In genomic region chr17:41959336-41960095, GRCh38 we compare ENCODE assay signal across 8 cellular contexts. TPM values are rescaled to one million over a fixed set of nuclear protein-coding genes. Genes with fewer than 3 reads are reported as not detected.
DNase-seq lines count a peak whose midpoint lies in the region; ATAC-seq and TF ChIP-seq lines count a peak whose summit lies in the region.

No MANE protein-coding gene starts in this region.

- no peak for TF ChIP-seq POLR2A in spleen (IDR thresholded peaks at IDR 0.05)

- CTCF ChIA-PET in HEK293 (lab: Yijun Ruan, JAX): interaction anchor here (0.5 to 12.1 kb wide), 36 partner anchors 10 to 568 kb away, joined by 3 to 142 read pairs (median 4); partner anchors contain the start of genes ACLY, DHX58, DNAJC7 and NKIRAS2

- H3K27ac ChIP-seq in HEK293 (ENCODE audit: extremely low read depth, low read depth, low read length): 0 out of 2 replicates have a peak overlapping the region, but pooled peaks have one; percentile 4
- H3K27ac ChIP-seq in spleen: no peak overlapping the region

- TF ChIP-seq CTCF in HEK293 (tag by site-specific recombination; IDR thresholded peaks at IDR 0.05) (peak; percentile 65), fibroblast of villous mesenchyme (IDR thresholded peaks at IDR 0.05; ENCODE audit: insufficient read depth, low read depth, low read length) (peak; percentile 63), spleen (IDR thresholded peaks at IDR 0.05 in 8 of 11, conservative IDR thresholded peaks at IDR 0.05 in 3 of 11) (peak in 7 of 11 experiments; percentile 20 to 53 (median 32))

- POLR2A ChIA-PET in HEK293 (lab: Yijun Ruan, JAX): interaction anchor here (0.9 to 3.5 kb wide), 7 partner anchors 30 to 271 kb away, joined by 3 to 25 read pairs (median 4); partner anchors contain the start of genes ACLY, EIF1, HAP1 and ODAD4

- no peaks in the 10 kb centered on the region for H3K9me3 ChIP-seq in HEK293 (ENCODE audit: control insufficient read depth, insufficient read depth, low read depth, low read length)
- no peaks in the 10 kb centered on the region for H3K9me3 ChIP-seq in spleen

- WGBS in spleen, 5 donors: 61 to 71% (median 65%) methylated on average over 15 to 17 of the region's 17 CpGs

- H3K36me3 ChIP-seq in HEK293 (ENCODE audit: control insufficient read depth in 2 of 2, insufficient read depth in 1 of 2, low read length in 2 of 2) (peaks cover 0 to 5% of the 10 kb centered on the region in 2 experiments; a peak in 2 of 3 replicates), spleen (no peaks in the 10 kb centered on the region)

- no peak overlapping the region for H3K4me3 ChIP-seq in HEK293 (ENCODE audit: low read depth, low read length)
- no peak overlapping the region for H3K4me3 ChIP-seq in fibroblast of villous mesenchyme (ENCODE audit: low read depth, low read length)
- no peak overlapping the region for H3K4me3 ChIP-seq in spleen

- intact Hi-C loops in spleen (cut with DNase I; ENCODE audit: low total_unique reads): loop anchor here (5.0 to 10.0 kb wide), 2 partner anchors 55 to 158 kb away; partner anchors contain the start of gene DNAJC7

- H3K4me1 ChIP-seq in HEK293 (ENCODE audit: control insufficient read depth, insufficient read depth, low read length) (peaks cover 4% of the 10 kb centered on the region; the same call in 1 of the 2 replicates), spleen (peaks cover 0 to 32% (median 16%) of the 10 kb centered on the region in 6 donors)

- no peaks in the 10 kb centered on the region for H3K27me3 ChIP-seq in spleen (replicated peaks in 1 of 7)

- DNase-seq in AML-193 (lab: John Stamatoyannopoulos, UW) (peak; percentile 57 to 66), SHP77 (lab: John Stamatoyannopoulos, UW) (peak; percentile 53 to 67), fibroblast of villous mesenchyme (ENCODE audit: low read depth) (peak; percentile 75), spleen (no peak)
- DNase-seq in stimulated activated naive CD8-positive, alpha-beta T cell treated with anti-CD3 and anti-CD28 coated beads, Interleukin-15, Interleukin-2, amounts not matched to agents 100 U/mL and 50 U/mL, for 24 hours: no peak

- no peak for ATAC-seq in stimulated activated naive CD8-positive, alpha-beta T cell treated with anti-CD3 and anti-CD28 coated beads, Interleukin-15, Interleukin-2, amounts not matched to agents 100 U/mL and 50 U/mL, for 24 hours
- ATAC-seq in activated CD4-positive, CD25-positive, alpha-beta regulatory T cell treated with anti-CD3 and anti-CD28 coated beads, Interleukin-2, amount 50 U/mL, for 24 hours: no peak
- ATAC-seq in GM18520 (IDR thresholded peaks at IDR 0.05; ENCODE audit: unreplicated experiment): no peak

TF ChIP-seq in HEK293, 187 proteins besides CTCF, POLR2A, EP300 and RAD21 (continues in another document):
- no peak for TF ChIP-seq KLF9 (tag by site-specific recombination; IDR thresholded peaks at IDR 0.05; ENCODE audit: low read depth)
- TF ChIP-seq ZNF660 (tag by site-specific recombination; IDR thresholded peaks at IDR 0.05): no peak
- TF ChIP-seq ZNF529 (tag by site-specific recombination; IDR thresholded peaks at IDR 0.05; ENCODE audit: insufficient replicate concordance): no peak
- no peak for TF ChIP-seq PBX3 (CRISPR knock-in tag; IDR thresholded peaks at IDR 0.05)
- no peak for TF ChIP-seq ZNF548 (tag by site-specific recombination; IDR thresholded peaks at IDR 0.05)
- peak; percentile 62 for TF ChIP-seq ZIC2 (tag by site-specific recombination; IDR thresholded peaks at IDR 0.05)
- TF ChIP-seq AEBP2 (tag by site-specific recombination; IDR thresholded peaks at IDR 0.05; ENCODE audit: borderline replicate concordance): no peak
- no peak for TF ChIP-seq ZNF280D (tag by site-specific recombination; IDR thresholded peaks at IDR 0.05)
- peak; percentile 50 for TF ChIP-seq GLIS1 (tag by site-specific recombination; IDR thresholded peaks at IDR 0.05)
- no peak for TF ChIP-seq ZNF132 (tag by site-specific recombination; IDR thresholded peaks at IDR 0.05; ENCODE audit: borderline replicate concordance)
- TF ChIP-seq ZSCAN16 (tag by site-specific recombination; IDR thresholded peaks at IDR 0.05): peak; percentile 93
- TF ChIP-seq ZNF211 (tag by site-specific recombination; IDR thresholded peaks at IDR 0.05; ENCODE audit: low read depth): no peak
- no peak for TF ChIP-seq ZBTB10 (tag by site-specific recombination; IDR thresholded peaks at IDR 0.05)
- TF ChIP-seq ZNF561 (tag by site-specific recombination; IDR thresholded peaks at IDR 0.05; ENCODE audit: borderline replicate concordance): 0 out of 2 replicates have a peak, but pooled peaks have one; percentile 23
- no peak for TF ChIP-seq SP7 (tag by site-specific recombination; IDR thresholded peaks at IDR 0.05)
- TF ChIP-seq ZNF654 (tag by site-specific recombination; IDR thresholded peaks at IDR 0.05; ENCODE audit: low read depth): peak; percentile 79
- no peak for TF ChIP-seq ZNF157 (tag by site-specific recombination; IDR thresholded peaks at IDR 0.05)

RNA-seq across cellular contexts. Expression of gene CNP, which starts 7.1 kb away (rescaled TPM):
- total RNA-seq in fibroblast of villous mesenchyme: 94.6 and 98.6 TPM in 2 replicates
- 10 to 100 TPM; 29.2 to 49.8 (median 44.2) TPM for total RNA-seq in spleen
- 10 to 100 TPM; 22.3 to 41.6 (median 25.9) TPM for polyA plus RNA-seq in spleen

RNA-seq across cellular contexts. Expression of gene ODAD4, which starts 29.1 kb away (rescaled TPM):
- total RNA-seq in fibroblast of villous mesenchyme (0.43 and 0.64 TPM in 2 replicates), spleen (1 to 10 TPM in 1 of 7 donors, under 1 TPM in 2, not detected in 4; 0.20 to 1.0 (median 0.52) TPM)
- under 1 TPM; 0.22 to 0.35 (median 0.30) TPM for polyA plus RNA-seq in spleen

RNA-seq across cellular contexts. Expression of gene ACLY, which starts 40.8 kb away (rescaled TPM):
- 400 and 446 TPM in 2 replicates for total RNA-seq in fibroblast of villous mesenchyme
- 100 to 1,000 TPM in 2 of 7 donors, 10 to 100 TPM in 5; 64.9 to 112 (median 87.6) TPM for total RNA-seq in spleen
- 10 to 100 TPM; 17.7 to 28.6 (median 21.6) TPM for polyA plus RNA-seq in spleen

RNA-seq across cellular contexts. Expression of gene DNAJC7, which starts 57.7 kb away (rescaled TPM):
- 63.8 and 80.7 TPM in 2 replicates for total RNA-seq in fibroblast of villous mesenchyme
- 100 to 1,000 TPM in 1 of 7 donors, 10 to 100 TPM in 6; 60.6 to 108 (median 90.4) TPM for total RNA-seq in spleen
- polyA plus RNA-seq in spleen: 10 to 100 TPM; 68.5 to 75.7 (median 71.6) TPM

Comparison
In these comparisons a context has a peak if more than half of its experiments do, and no peak if none do; other contexts are left out.
1. DNase-seq: peak in AML-193 (2 of 2), SHP77 (2 of 2) and fibroblast of villous mesenchyme (single experiment); none in spleen (single experiment) and stimulated activated naive CD8-positive, alpha-beta T cell treated with anti-CD3 and anti-CD28 coated beads, Interleukin-15, Interleukin-2, amounts not matched to agents 100 U/mL and 50 U/mL, for 24 hours (single experiment).
2. Peak in every context shown above with its lines, with median percentiles within 50 percentile points of each other: CTCF ChIP-seq.